Comparison of ENCODE assay signal across 8 cellular contexts in genomic region chr10:110355922-110356627, GRCh38. TPM values are rescaled to one million over a fixed set of nuclear protein-coding genes. Genes with fewer than 3 reads are reported as not detected.
DNase-seq lines count a peak whose midpoint lies in the region; ATAC-seq and TF ChIP-seq lines count a peak whose summit lies in the region.

No MANE protein-coding gene starts in this region.

- peak; percentile 44 for DNase-seq in T follicular helper cell (ENCODE audit: low read depth)
- DNase-seq in upper lobe of right lung = no peak
- DNase-seq in suprapubic skin (ENCODE audit: low spot score in 2 of 2) = no peak
- no peak for DNase-seq in NCI-H748 (lab: John Stamatoyannopoulos, UW; ENCODE audit: unreplicated experiment)

- TF ChIP-seq CTCF in upper lobe of right lung (IDR thresholded peaks at IDR 0.05) (no peak), suprapubic skin (IDR thresholded peaks at IDR 0.05) (no peak)

- peak overlapping the region; percentile 7 for H3K9ac ChIP-seq in mucosa of stomach (ENCODE audit: low read length)

- H3K36me3 ChIP-seq in mucosa of stomach (ENCODE audit: control insufficient read depth, insufficient read depth, low read length) = no peaks in the 10 kb centered on the region
- no peaks in the 10 kb centered on the region for H3K36me3 ChIP-seq in upper lobe of right lung
- no peaks in the 10 kb centered on the region for H3K36me3 ChIP-seq in suprapubic skin

- intact Hi-C loops in upper lobe of right lung (cut with DNase I) = no loop called here

- ATAC-seq in GM18861 (IDR thresholded peaks at IDR 0.05; ENCODE audit: unreplicated experiment) = peak; percentile 2
- ATAC-seq in HG02763 (IDR thresholded peaks at IDR 0.05; ENCODE audit: unreplicated experiment) = peak; percentile 7
- no peak for ATAC-seq in upper lobe of right lung
- no peak for ATAC-seq in esophagus mucosa

- TF ChIP-seq POLR2A in suprapubic skin (IDR thresholded peaks at IDR 0.05) = no peak

- H3K9me3 ChIP-seq in mucosa of stomach (ENCODE audit: control insufficient read depth, low read length) (no peaks in the 10 kb centered on the region), upper lobe of right lung (no peaks in the 10 kb centered on the region), suprapubic skin (no peaks in the 10 kb centered on the region)

- H3K4me3 ChIP-seq in mucosa of stomach (ENCODE audit: low read length) (no peak overlapping the region), upper lobe of right lung (no peak overlapping the region), suprapubic skin (no peak overlapping the region)

- peaks cover 17% of the 10 kb centered on the region for H3K4me1 ChIP-seq in mucosa of stomach (ENCODE audit: control insufficient read depth, insufficient read depth, low read length)
- peaks cover 13% of the 10 kb centered on the region for H3K4me1 ChIP-seq in upper lobe of right lung
- H3K4me1 ChIP-seq in suprapubic skin = peaks cover 13% of the 10 kb centered on the region

- H3K27ac ChIP-seq in upper lobe of right lung (no peak overlapping the region), suprapubic skin (no peak overlapping the region)

- peaks cover 76% of the 10 kb centered on the region for H3K27me3 ChIP-seq in mucosa of stomach (ENCODE audit: control insufficient read depth, insufficient read depth, low read length)
- peaks cover 3% of the 10 kb centered on the region for H3K27me3 ChIP-seq in upper lobe of right lung
- no peaks in the 10 kb centered on the region for H3K27me3 ChIP-seq in suprapubic skin

- TF ChIP-seq EP300 in suprapubic skin (IDR thresholded peaks at IDR 0.05) = no peak

- WGBS in suprapubic skin = 83% methylated on average over 9 of the region's 9 CpGs

RNA-seq across cellular contexts. Expression of gene SMNDC1, which starts 51.4 kb away (rescaled TPM):
- total RNA-seq in upper lobe of right lung (35.8 TPM), suprapubic skin (10 to 100 TPM; 10.3 to 15.8 (median 12.8) TPM), esophagus mucosa (19.2 TPM)

Comparison
In these comparisons a context has a peak if more than half of its experiments do, and no peak if none do; other contexts are left out.
1. ATAC-seq: peak in GM18861 (single experiment) and HG02763 (single experiment); none in upper lobe of right lung (single experiment) and esophagus mucosa (single experiment).